ENCODE assay signal across 15 cellular contexts in genomic region chr15:66661432-66662096, GRCh38. TPM values are rescaled to one million over a fixed set of nuclear protein-coding genes. Genes with fewer than 3 reads are reported as not detected.
DNase-seq lines count a peak whose midpoint lies in the region; ATAC-seq and TF ChIP-seq lines count a peak whose summit lies in the region.
"Had no signal": no experiment of that assay in that cellular context is flagged by ENCODE, and none has a peak within 500 bp of the region (broad histone marks: within the 10 kb centered on the region; RNA-seq: fewer than 3 reads in every experiment).

No MANE protein-coding gene starts in this region.

- no peaks in the 10 kb centered on the region for H3K36me3 ChIP-seq in psoas muscle (ENCODE audit: insufficient read depth in 1 of 2, low read depth in 1 of 2)
- H3K36me3 ChIP-seq: SJSA1, spleen had no signal

- H3K4me3 ChIP-seq in dorsolateral prefrontal cortex: no peak overlapping the region
- H3K4me3 ChIP-seq in psoas muscle: no peak overlapping the region
- H3K4me3 ChIP-seq: mucosa of descending colon, SJSA1, spleen had no signal

- H3K27ac ChIP-seq in dorsolateral prefrontal cortex (peak overlapping the region in 30 of 59 donors; percentile 3 to 78 (median 54)), psoas muscle (peak overlapping the region; percentile 53)
- H3K27ac ChIP-seq: SJSA1 had no signal

- TF ChIP-seq CTCF in dorsolateral prefrontal cortex (IDR thresholded peaks at IDR 0.05 in 54 of 56, conservative IDR thresholded peaks at IDR 0.05 in 2 of 56; ENCODE audit: low read depth in 1 of 56, partially characterized antibody in 56 of 56): no peak
- no peak for TF ChIP-seq CTCF in psoas muscle (IDR thresholded peaks at IDR 0.05)
- TF ChIP-seq CTCF in GM13977 (IDR thresholded peaks at IDR 0.05; ENCODE audit: extremely low read depth, insufficient read depth, missing control alignments): no peak

- 77 to 82% (median 82%) methylated on average over 23 of the region's 23 CpGs for WGBS in psoas muscle, 3 donors

- no peaks in the 10 kb centered on the region for H3K4me1 ChIP-seq in psoas muscle

- in situ Hi-C loops in GM13977 (cut with MboI; ENCODE audit: low pct_unique_long_range_greater_than_20kb, low sequenced_read_pairs, unreplicated experiment): no loop called here

- H3K9me3 ChIP-seq in psoas muscle: no peaks in the 10 kb centered on the region
- H3K9me3 ChIP-seq: mucosa of descending colon, SJSA1, spleen had no signal

- DNase-seq in ELF-1 (ENCODE audit: low read depth, low spot score) (peak; percentile 33), dorsolateral prefrontal cortex (no peak), islet precursor cell (peak; percentile 81), psoas muscle (peak; percentile 21 to 67), NCI-H345 (lab: John Stamatoyannopoulos, UW) (no peak), NCI-H2196 (lab: John Stamatoyannopoulos, UW; ENCODE audit: unreplicated experiment) (no peak), GM13977 (ENCODE audit: low spot score) (no peak)
- DNase-seq: activated CD8-positive, alpha-beta T cell treated with anti-CD3 and anti-CD28 coated beads for 36 hours; amniotic stem cell; mucosa of descending colon; NCI-H1436 treated with DMSO at 0.1 percent for 48 hours; NCI-H524; spleen had no signal

- ATAC-seq in psoas muscle: peak in 3 of 4 donors; percentile 44 to 59 (median 48)
- no peak for ATAC-seq in GM18517 (IDR thresholded peaks at IDR 0.05; ENCODE audit: unreplicated experiment)
- ATAC-seq: activated CD8-positive, alpha-beta T cell treated with anti-CD3 and anti-CD28 coated beads for 36 hours; mucosa of descending colon had no signal

- H3K27me3 ChIP-seq in dorsolateral prefrontal cortex (peaks cover 0 to 4% (median 0%) of the 10 kb centered on the region in 45 donors), psoas muscle (ENCODE audit: insufficient read depth in 3 of 3, low read length in 2 of 3) (no peaks in the 10 kb centered on the region)
- H3K27me3 ChIP-seq: SJSA1, spleen had no signal

- intact Hi-C loops in dorsolateral prefrontal cortex (cut with DNase I) (no loop called here), psoas muscle (cut with DNase I) (no loop called here)

RNA-seq across cellular contexts. Expression of gene SMAD6, which starts 40.5 kb away (rescaled TPM):
- total RNA-seq in dorsolateral prefrontal cortex (10 to 100 TPM in 55 of 120 experiments, 1 to 10 TPM in 65; 2.4 to 31.5 (median 9.5) TPM), psoas muscle (1 to 10 TPM; 1.3 to 5.5 (median 3.8) TPM)
- polyA plus RNA-seq in psoas muscle: 1 to 10 TPM in 1 of 3 donors, under 1 TPM in 2; 0.52 to 3.0 (median 0.79) TPM

Comparison
In these comparisons a context has a peak if more than half of its experiments do, and no peak if none do; other contexts are left out.
1. DNase-seq: peak in ELF-1 (single experiment), islet precursor cell (single experiment) and psoas muscle (2 of 2); none in dorsolateral prefrontal cortex (0 of 10), NCI-H345 (single experiment), NCI-H2196 (single experiment) and GM13977 (single experiment).